In the genomic region with DNA sequence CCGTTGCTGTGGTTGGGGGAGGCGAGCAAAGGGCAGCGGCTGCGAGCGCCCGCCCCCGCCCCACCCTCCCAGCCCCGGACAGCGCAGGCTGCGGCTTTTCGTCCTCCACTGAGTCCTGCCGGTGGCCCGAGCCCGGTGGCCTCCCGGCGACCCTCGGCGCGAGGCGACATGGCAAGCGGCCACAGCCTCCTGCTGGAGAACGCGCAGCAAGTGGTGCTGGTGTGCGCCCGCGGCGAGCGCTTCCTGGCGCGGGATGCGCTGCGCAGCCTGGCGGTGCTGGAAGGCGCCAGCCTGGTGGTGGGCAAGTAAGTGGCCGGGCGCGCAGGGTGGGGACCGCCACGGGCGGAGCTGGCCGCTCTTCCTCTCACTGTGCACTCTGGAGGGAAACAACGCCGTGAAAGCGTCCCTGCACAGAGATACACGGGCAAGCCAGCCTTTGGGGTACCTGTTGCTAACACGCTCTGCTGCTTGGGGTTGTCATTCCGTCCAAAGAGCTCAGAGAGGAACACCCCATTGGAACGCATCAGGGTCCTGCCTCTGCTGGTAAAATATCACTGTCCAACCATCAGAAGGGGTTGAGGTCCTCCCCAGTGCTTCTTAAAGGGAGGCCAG, we compare ENCODE assay signal across 8 cellular contexts. TPM values are rescaled to one million over a fixed set of nuclear protein-coding genes. Genes with fewer than 3 reads are reported as not detected.
DNase-seq lines count a peak whose midpoint lies in the region; ATAC-seq and TF ChIP-seq lines count a peak whose summit lies in the region.

A gene with protein sequence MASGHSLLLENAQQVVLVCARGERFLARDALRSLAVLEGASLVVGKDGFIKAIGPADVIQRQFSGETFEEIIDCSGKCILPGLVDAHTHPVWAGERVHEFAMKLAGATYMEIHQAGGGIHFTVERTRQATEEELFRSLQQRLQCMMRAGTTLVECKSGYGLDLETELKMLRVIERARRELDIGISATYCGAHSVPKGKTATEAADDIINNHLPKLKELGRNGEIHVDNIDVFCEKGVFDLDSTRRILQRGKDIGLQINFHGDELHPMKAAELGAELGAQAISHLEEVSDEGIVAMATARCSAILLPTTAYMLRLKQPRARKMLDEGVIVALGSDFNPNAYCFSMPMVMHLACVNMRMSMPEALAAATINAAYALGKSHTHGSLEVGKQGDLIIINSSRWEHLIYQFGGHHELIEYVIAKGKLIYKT (plus strand): TSS at position 101 of the 612 bp plus-strand sequence. CDS start 68 bp downstream, at position 169.

- no peaks in the 10 kb centered on the region for H3F3A ChIP-seq in SK-N-SH (replicated peaks; ENCODE audit: insufficient read depth)

- no peaks in the 10 kb centered on the region for H3K36me3 ChIP-seq in SK-N-SH (replicated peaks in 1 of 2; ENCODE audit: control insufficient read depth in 1 of 2, insufficient read depth in 2 of 2, low read length in 1 of 2)
- H3K36me3 ChIP-seq in rectal smooth muscle tissue (ENCODE audit: control insufficient read depth, insufficient read depth, low read length): no peaks in the 10 kb centered on the region

- peak within 1 kb of the TSS; percentile 96 for H3K4me2 ChIP-seq in SK-N-SH

- H2AFZ ChIP-seq in SK-N-SH (ENCODE audit: low read depth): peak within 1 kb of the TSS; percentile 89

- H3K27ac ChIP-seq in SK-N-SH (ENCODE audit: low read depth in 2 of 2, low read length in 1 of 2) (peak within 1 kb of the TSS in 1 of 2 experiments; percentile 97; a peak in 2 of 4 replicates), rectal smooth muscle tissue (ENCODE audit: low read depth, low read length) (peak within 1 kb of the TSS; percentile 90)

- DNase-seq in COR-L47 (lab: John Stamatoyannopoulos, UW) (peak; percentile 41), GM20000 (ENCODE audit: low spot score) (peak; percentile 77), HK-2 (ENCODE audit: unreplicated experiment) (peak; percentile 60), SK-N-SH (peak; percentile 85), left ventricle myocardium superior (peak; percentile 75), NCI-H774 (lab: John Stamatoyannopoulos, UW) (no peak)
- peak; percentile 7 for DNase-seq in activated naive CD8-positive, alpha-beta T cell treated with anti-CD3 and anti-CD28 coated beads, Interleukin-2, amount 50 U/mL, for 16 hours (ENCODE audit: low read depth, low spot score)

- H3K9ac ChIP-seq in SK-N-SH: peak within 1 kb of the TSS; percentile 63
- H3K9ac ChIP-seq in rectal smooth muscle tissue (ENCODE audit: low read length): peak within 1 kb of the TSS; percentile 83

- peak; percentile 86 for ATAC-seq in left ventricle myocardium superior

- H3K27me3 ChIP-seq in SK-N-SH (ENCODE audit: insufficient read depth) (no peaks in the 10 kb centered on the region), rectal smooth muscle tissue (ENCODE audit: control insufficient read depth, insufficient read depth, low read length) (no peaks in the 10 kb centered on the region)

- H4K20me1 ChIP-seq in SK-N-SH (ENCODE audit: insufficient read depth): no peaks in the 10 kb centered on the region

- POLR2A ChIA-PET in SK-N-SH (lab: Yijun Ruan, JAX): interaction anchor here (0.5 to 2.2 kb wide), 10 partner anchors 8 to 123 kb away, joined by 3 to 11 read pairs (median 4); partner anchors contain the start of gene LTA4H

- no peak for TF ChIP-seq RAD21 in SK-N-SH (IDR thresholded peaks at IDR 0.05; ENCODE audit: low read length)

- H3K4me3 ChIP-seq in SK-N-SH (ENCODE audit: low read depth in 2 of 2, low read length in 1 of 2) (peak within 1 kb of the TSS; percentile 69 to 76), rectal smooth muscle tissue (ENCODE audit: low read length) (peak within 1 kb of the TSS; percentile 92)

- no peaks in the 10 kb centered on the region for H3K9me2 ChIP-seq in SK-N-SH

- TF ChIP-seq EP300 in SK-N-SH (IDR thresholded peaks at IDR 0.05; ENCODE audit: borderline replicate concordance in 1 of 2, low read depth in 1 of 2, low read length in 1 of 2): no peak

- 0% methylated on average over 11 of the region's 48 CpGs for WGBS in SK-N-SH (ENCODE audit: low lambda C conversion rate)

- peaks cover 0 to 7% of the 10 kb centered on the region in 2 experiments; a peak in 2 of 4 replicates for H3K4me1 ChIP-seq in SK-N-SH (ENCODE audit: control insufficient read depth in 1 of 2, insufficient read depth in 2 of 2, low read depth in 1 of 2, low read length in 1 of 2)
- H3K4me1 ChIP-seq in rectal smooth muscle tissue (ENCODE audit: control insufficient read depth, insufficient read depth, low read length): no peaks in the 10 kb centered on the region

- intact Hi-C loops in left ventricle myocardium superior (cut with micrococcal nuclease): no loop called here

- no peak for TF ChIP-seq CTCF in GM20000 (IDR thresholded peaks at IDR 0.05; ENCODE audit: extremely low read depth, missing control alignments)
- TF ChIP-seq CTCF in SK-N-SH (IDR thresholded peaks at IDR 0.05): peak; percentile 28; the same call in 1 of the 2 replicates

- no peaks in the 10 kb centered on the region for H3K9me3 ChIP-seq in SK-N-SH

- H3K79me2 ChIP-seq in SK-N-SH (ENCODE audit: insufficient read depth): no peaks in the 10 kb centered on the region

- CTCF ChIA-PET in SK-N-SH (lab: Yijun Ruan, JAX): interaction anchor here (0.8 to 5.9 kb wide), 10 partner anchors 11 to 368 kb away, joined by 3 to 41 read pairs (median 6); no protein-coding TSS in a partner anchor

TF ChIP-seq in SK-N-SH, 30 proteins besides CTCF, POLR2A, EP300 and RAD21:
- TF ChIP-seq SMC3 (IDR thresholded peaks at IDR 0.05; ENCODE audit: low read depth, low read length): peak; percentile 4; the same call in 1 of the 2 replicates
- TF ChIP-seq FOSL2 (IDR thresholded peaks at IDR 0.05; ENCODE audit: borderline replicate concordance, low read depth): no peak
- TF ChIP-seq NRF1 (IDR thresholded peaks at IDR 0.05; ENCODE audit: low read depth, low read length): peak; percentile 52
- TF ChIP-seq GATA2 (CRISPR knock-in tag; IDR thresholded peaks at IDR 0.05): peak; percentile 4; the same call in 1 of the 2 replicates
- no peak; the same call in 1 of the 2 replicates for TF ChIP-seq USF1 (IDR thresholded peaks at IDR 0.05; ENCODE audit: borderline replicate concordance, low read depth)
- no peak for TF ChIP-seq MEF2A (IDR thresholded peaks at IDR 0.05; ENCODE audit: borderline replicate concordance, low read depth)
TF ChIP-seq in SK-N-SH: peak in this region for 3.

RNA-seq across cellular contexts. Expression of the gene that starts here (rescaled TPM):
- 0.07 and 0.10 TPM in 2 replicates for polyA plus RNA-seq in SK-N-SH (2012; rRNA removed)
- polyA plus RNA-seq in SK-N-SH (2012; cell fraction: cytosol; rRNA removed): 0.07 and 0.08 TPM in 2 replicates
- polyA plus RNA-seq in SK-N-SH (2012; cell fraction: nucleus; rRNA removed): 0.43 and 0.54 TPM in 2 replicates
- 0.35 TPM for total RNA-seq in left ventricle myocardium superior

Comparison
In these comparisons a context has a peak if more than half of its experiments do, and no peak if none do; other contexts are left out.
1. Peak in DNase-seq, H3K4me3 ChIP-seq, H3K9ac ChIP-seq and H3K4me2 ChIP-seq in SK-N-SH; RNA of the gene not detected or under 1 TPM.
2. Peak in DNase-seq and ATAC-seq in left ventricle myocardium superior; RNA of the gene not detected or under 1 TPM.